ENCODE assay signal across 8 cellular contexts in the genomic region with DNA sequence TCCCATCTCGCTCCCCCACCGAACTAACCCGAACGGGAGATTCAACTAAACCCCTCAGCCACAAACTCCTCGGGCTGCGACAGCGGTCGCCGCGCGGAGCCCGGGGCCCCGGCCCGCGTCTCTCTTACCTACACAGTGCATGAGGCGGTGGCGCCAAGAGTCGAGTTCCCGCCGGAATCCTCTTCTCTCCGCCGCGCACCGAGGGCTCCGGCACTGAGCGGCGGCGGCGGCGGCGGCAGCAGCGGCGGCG. TPM values are rescaled to one million over a fixed set of nuclear protein-coding genes. Genes with fewer than 3 reads are reported as not detected.
A peak's percentile ranks its signal among the peaks of the same experiment; 100 is the strongest.
DNase-seq lines count a peak whose midpoint lies in the region; TF ChIP-seq lines count a peak whose summit lies in the region.

No MANE protein-coding gene starts in this region.

- H3K4me3 ChIP-seq in Caco-2 (ENCODE audit: low read depth, low read length), result peak overlapping the region; percentile 80
- H3K4me3 ChIP-seq in H7 (ENCODE audit: insufficient read depth, low read depth, low read length), result peak overlapping the region; percentile 94
- peak overlapping the region; percentile 91 for H3K4me3 ChIP-seq in OCI-LY1 (ENCODE audit: low read depth, low read length, poor library complexity, severe bottlenecking)
- H3K4me3 ChIP-seq in epithelial cell of esophagus (ENCODE audit: low read length), result peak overlapping the region; percentile 88
- peak overlapping the region; percentile 84 to 93 for H3K4me3 ChIP-seq in neutrophil (ENCODE audit: low read depth in 1 of 2, low read length in 1 of 2)

- no peaks in the 10 kb centered on the region for H3K9me2 ChIP-seq in OCI-LY1 (ENCODE audit: low read depth, low read length)

- H3K27me3 ChIP-seq in Caco-2 (replicated peaks; ENCODE audit: control insufficient read depth, insufficient read depth, low read length) (no peaks in the 10 kb centered on the region), H7 (ENCODE audit: control insufficient read depth, insufficient read depth, low read length) (peaks cover 17% of the 10 kb centered on the region), OCI-LY1 (ENCODE audit: insufficient read depth, low read length) (no peaks in the 10 kb centered on the region), neutrophil (peaks cover 32% of the 10 kb centered on the region)

- H2AFZ ChIP-seq in OCI-LY1 (ENCODE audit: low read length), result no peak overlapping the region

- H3K4me1 ChIP-seq in Caco-2 (no peaks in the 10 kb centered on the region), OCI-LY1 (ENCODE audit: insufficient read depth, low read length, severe bottlenecking) (peaks cover 18% of the 10 kb centered on the region), neutrophil (ENCODE audit: control insufficient read depth in 1 of 2, insufficient read depth in 1 of 2, low read depth in 1 of 2, low read length in 1 of 2) (peaks cover 22 to 23% of the 10 kb centered on the region in 2 experiments)

- peak overlapping the region; percentile 87 for H3K9ac ChIP-seq in OCI-LY1 (ENCODE audit: low read length)

- TF ChIP-seq CTCF in Caco-2 (IDR thresholded peaks at IDR 0.05; ENCODE audit: insufficient read depth in 1 of 2, low read depth in 1 of 2, low read length in 1 of 2, severe bottlenecking in 1 of 2, unreplicated experiment in 1 of 2), result no peak
- no peak for TF ChIP-seq CTCF in OCI-LY1 (IDR thresholded peaks at IDR 0.05; ENCODE audit: low read length)
- no peak for TF ChIP-seq CTCF in epithelial cell of esophagus (IDR thresholded peaks at IDR 0.05; ENCODE audit: insufficient read depth, low read depth, low read length, missing control alignments)
- TF ChIP-seq CTCF in neutrophil (IDR thresholded peaks at IDR 0.05), result no peak

- H3K79me2 ChIP-seq in OCI-LY1 (ENCODE audit: insufficient read depth, low read length), result peaks cover 41% of the 10 kb centered on the region

- peak overlapping the region; percentile 83 for H3K27ac Mint-ChIP-seq in Caco-2 (ENCODE audit: unreplicated experiment)

- POLR2A ChIA-PET in Caco-2 (lab: Charles Lee), result no interaction called here

- H3K36me3 ChIP-seq in Caco-2 (ENCODE audit: control insufficient read depth, insufficient read depth, low read length) (no peaks in the 10 kb centered on the region), H7 (replicated peaks; ENCODE audit: control insufficient read depth, insufficient read depth, low read length) (no peaks in the 10 kb centered on the region), OCI-LY1 (ENCODE audit: insufficient read depth, low read length) (no peaks in the 10 kb centered on the region), neutrophil (no peaks in the 10 kb centered on the region)

- CTCF ChIA-PET in Caco-2 (lab: Charles Lee), result no interaction called here

- H3K9me3 ChIP-seq in Caco-2 (no peaks in the 10 kb centered on the region), OCI-LY1 (ENCODE audit: low read length) (no peaks in the 10 kb centered on the region), neutrophil (no peaks in the 10 kb centered on the region)

- H3K27ac ChIP-seq in OCI-LY1 (ENCODE audit: low read depth, low read length, poor library complexity, severe bottlenecking) (peak overlapping the region; percentile 23), neutrophil (peak overlapping the region; percentile 87)

- DNase-seq in Caco-2, result no peak
- DNase-seq in H7, result peak; percentile 64
- no peak for DNase-seq in epithelial cell of esophagus (ENCODE audit: low read depth)
- no peak for DNase-seq in DMS 273 treated with DMSO at 0.1 percent for 48 hours (lab: John Stamatoyannopoulos, UW)
- no peak for DNase-seq in KG1 (lab: John Stamatoyannopoulos, UW)
- DNase-seq in NCI-H187 treated with DMSO at 0.1 percent for 48 hours (lab: John Stamatoyannopoulos, UW), result no peak

- peak overlapping the region; percentile 97 for H3K4me3 Mint-ChIP-seq in Caco-2 (ENCODE audit: unreplicated experiment)

- H3K36me3 Mint-ChIP-seq in Caco-2 (ENCODE audit: insufficient read depth, unreplicated experiment), result peaks cover 11% of the 10 kb centered on the region

- H4K20me1 ChIP-seq in OCI-LY1 (ENCODE audit: insufficient read depth, low read length), result no peaks in the 10 kb centered on the region

- intact Hi-C loops in Caco-2 (cut with micrococcal nuclease; ENCODE audit: unreplicated experiment), result loop anchor here (1.0 to 5.0 kb wide), 4 partner anchors 49 to 444 kb away; partner anchors contain the start of genes DCAF16, LAP3 and NCAPG

- H3K27me3 Mint-ChIP-seq in Caco-2 (ENCODE audit: insufficient read depth, unreplicated experiment), result peaks cover 3% of the 10 kb centered on the region

- BruUV-seq in Caco-2 (replicated peaks; lab: Mats Ljungman, UMichigan), result no TSS peak

- no peaks in the 10 kb centered on the region for H3F3A ChIP-seq in OCI-LY1 (ENCODE audit: insufficient read depth, low read length)

- H3K4me1 Mint-ChIP-seq in Caco-2 (ENCODE audit: low read depth, unreplicated experiment), result peaks cover 8% of the 10 kb centered on the region

- H3K9me3 Mint-ChIP-seq in Caco-2 (ENCODE audit: unreplicated experiment), result no peaks in the 10 kb centered on the region

- H3K4me2 ChIP-seq in OCI-LY1 (ENCODE audit: low read length), result peak overlapping the region; percentile 90

RNA-seq across cellular contexts. Expression of gene LCORL, which starts 0.2 kb away (rescaled TPM):
- total RNA-seq in Caco-2 (2022), result 9.3 and 11.3 TPM in 2 replicates
- total RNA-seq in H7 (2014; rRNA removed; shearing (Covaris generic)), result 12.4 and 21.4 TPM in 2 replicates
